1 cellular context compared by ENCODE assay signal in the genomic region with DNA sequence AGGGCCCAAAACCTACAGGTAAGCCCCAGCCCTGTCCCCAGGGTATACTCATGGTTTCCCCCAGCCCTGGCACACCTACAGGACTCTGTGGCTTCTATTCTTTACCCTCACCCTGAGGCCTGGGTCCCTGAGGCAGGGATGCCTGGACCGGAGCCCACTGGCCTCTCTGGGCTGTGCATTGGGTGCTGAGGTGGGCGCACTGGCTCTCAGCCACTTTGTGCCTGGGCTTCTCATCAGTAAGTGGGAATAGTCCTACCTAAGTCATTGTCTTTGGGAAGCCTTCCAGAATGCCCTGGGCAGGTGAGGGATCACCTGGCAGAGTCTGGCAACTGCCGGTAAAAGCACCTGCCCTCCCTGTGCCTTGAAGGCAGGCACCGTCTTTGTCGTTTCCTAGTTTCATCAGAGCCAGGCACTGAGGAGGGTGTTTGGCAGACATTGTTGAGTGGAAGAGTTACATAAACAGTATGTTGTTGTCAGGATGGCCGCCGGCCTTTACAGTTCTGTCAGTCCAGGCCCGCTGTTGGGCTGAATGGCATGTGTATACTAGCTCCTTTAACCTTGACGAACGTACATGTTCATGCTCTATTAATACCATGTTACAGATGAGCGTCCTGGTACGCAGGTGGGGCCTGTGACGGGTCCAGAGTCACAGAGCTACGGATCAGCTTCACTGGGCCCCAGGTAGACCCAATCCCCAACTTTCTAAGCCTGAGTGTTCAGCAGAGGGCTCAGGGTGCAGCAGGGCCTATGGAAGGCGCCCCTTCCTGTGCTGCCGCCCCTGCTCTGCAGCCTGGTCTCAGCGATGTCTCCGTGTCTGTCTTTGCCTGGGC.
TF ChIP-seq lines count a peak whose summit lies in the region.

No MANE protein-coding gene starts in this region.

TF ChIP-seq in H1, 55 proteins besides CTCF, POLR2A, EP300 and RAD21:
- TF ChIP-seq MAFK (IDR thresholded peaks at IDR 0.05; ENCODE audit: low read depth, low read length) = no peak
- no peak for TF ChIP-seq BCL11A (IDR thresholded peaks at IDR 0.05; ENCODE audit: low read depth in 2 of 2, low read length in 2 of 2)
- no peak for TF ChIP-seq NANOG (IDR thresholded peaks at IDR 0.05; ENCODE audit: insufficient read depth, low read depth, low read length, poor library complexity, severe bottlenecking)
- no peak for TF ChIP-seq YY1 (IDR thresholded peaks at IDR 0.05; ENCODE audit: low read depth, low read length)
- TF ChIP-seq, protein P1, sequence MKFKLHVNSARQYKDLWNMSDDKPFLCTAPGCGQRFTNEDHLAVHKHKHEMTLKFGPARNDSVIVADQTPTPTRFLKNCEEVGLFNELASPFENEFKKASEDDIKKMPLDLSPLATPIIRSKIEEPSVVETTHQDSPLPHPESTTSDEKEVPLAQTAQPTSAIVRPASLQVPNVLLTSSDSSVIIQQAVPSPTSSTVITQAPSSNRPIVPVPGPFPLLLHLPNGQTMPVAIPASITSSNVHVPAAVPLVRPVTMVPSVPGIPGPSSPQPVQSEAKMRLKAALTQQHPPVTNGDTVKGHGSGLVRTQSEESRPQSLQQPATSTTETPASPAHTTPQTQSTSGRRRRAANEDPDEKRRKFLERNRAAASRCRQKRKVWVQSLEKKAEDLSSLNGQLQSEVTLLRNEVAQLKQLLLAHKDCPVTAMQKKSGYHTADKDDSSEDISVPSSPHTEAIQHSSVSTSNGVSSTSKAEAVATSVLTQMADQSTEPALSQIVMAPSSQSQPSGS (IDR thresholded peaks at IDR 0.05; ENCODE audit: low read length) = no peak
